ENCODE assay signal across 6 cellular contexts in the genomic region with DNA sequence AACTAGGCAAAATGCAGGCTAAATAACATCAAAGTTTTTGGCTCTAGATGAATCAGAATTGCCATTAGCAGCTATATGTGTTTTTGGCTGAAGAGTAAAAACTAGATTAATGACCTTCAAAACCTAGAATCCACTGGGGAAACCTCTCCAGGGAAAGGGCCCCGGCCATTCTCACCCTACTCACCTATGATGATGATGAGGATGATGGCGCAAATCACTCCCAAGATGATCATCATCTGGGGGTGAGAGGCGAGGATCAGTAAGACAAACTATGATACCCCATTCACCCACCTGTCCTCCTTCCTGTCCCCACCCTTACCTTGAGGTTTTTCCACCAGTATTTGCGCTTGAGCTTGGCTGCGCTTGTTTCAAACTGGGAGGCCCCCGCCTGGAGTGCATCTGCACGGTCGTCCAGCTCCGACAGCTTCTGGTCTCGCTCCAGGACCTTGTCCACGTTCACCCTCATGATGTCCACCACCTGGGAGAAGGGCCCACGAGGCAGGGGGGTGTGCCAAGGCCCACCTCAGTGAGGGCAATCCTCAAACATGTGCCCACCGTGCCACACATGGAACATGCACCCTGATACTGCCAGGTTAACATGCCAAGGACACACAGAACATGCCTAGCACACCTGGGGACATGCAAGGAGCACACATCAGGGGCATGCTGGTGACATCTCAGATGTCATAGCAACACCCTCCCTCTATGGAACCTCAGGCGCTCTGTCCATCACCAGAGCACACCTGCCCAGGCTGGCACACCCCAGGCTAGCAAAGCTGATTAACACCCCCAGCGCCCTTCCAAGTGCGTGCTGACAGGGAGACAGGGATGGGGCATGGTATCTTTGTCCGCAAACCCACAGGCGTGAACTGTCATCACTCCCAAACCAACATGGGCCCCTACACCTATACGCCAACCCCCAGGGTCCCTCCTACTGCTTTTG. TPM values are rescaled to one million over a fixed set of nuclear protein-coding genes. Genes with fewer than 3 reads are reported as not detected.
DNase-seq lines count a peak whose midpoint lies in the region; TF ChIP-seq lines count a peak whose summit lies in the region.

No MANE protein-coding gene starts in this region.

- peaks cover 59% of the 10 kb centered on the region for H3K4me1 Mint-ChIP-seq in CD14-positive monocyte
- peaks cover 59% of the 10 kb centered on the region for H3K4me1 Mint-ChIP-seq in activated T-cell treated with anti-CD3 and anti-CD28 coated beads, Interleukin-2, amount 50 U/mL, for 24 hours (ENCODE audit: low read depth)

- peak overlapping the region in 6 of 7 donors; percentile 77 to 94 (median 88) for H3K27ac Mint-ChIP-seq in CD14-positive monocyte
- peak overlapping the region; percentile 95 for H3K27ac Mint-ChIP-seq in activated T-cell treated with anti-CD3 and anti-CD28 coated beads, Interleukin-2, amount 50 U/mL, for 24 hours

- 49 to 54% methylated on average over 16 to 19 of the region's 19 CpGs for WGBS in lower leg skin, 2 donors

- TF ChIP-seq CTCF in CD14-positive monocyte (IDR thresholded peaks at IDR 0.05) (no peak), lower leg skin (IDR thresholded peaks at IDR 0.05) (no peak), GM13976 (IDR thresholded peaks at IDR 0.05; ENCODE audit: borderline replicate concordance, control extremely low read depth, extremely low read depth, insufficient read depth, missing control alignments) (no peak)

- no peaks in the 10 kb centered on the region for H3K27me3 Mint-ChIP-seq in CD14-positive monocyte (ENCODE audit: low read depth in 3 of 3)
- no peaks in the 10 kb centered on the region for H3K27me3 Mint-ChIP-seq in activated T-cell treated with anti-CD3 and anti-CD28 coated beads, Interleukin-2, amount 50 U/mL, for 24 hours

- no peak for TF ChIP-seq POLR2A in lower leg skin (IDR thresholded peaks at IDR 0.05)

- intact Hi-C loops in CD14-positive monocyte (cut with micrococcal nuclease) (loop anchor here in 1 of 2 donors (5.0 kb wide), 1 partner anchor 34 kb away; no protein-coding TSS in a partner anchor), lower leg skin (cut with DNase I; ENCODE audit: low total_unique reads) (no loop called here)

- no peak for DNase-seq in CD14-positive monocyte (ENCODE audit: low spot score)
- peak; percentile 42 for DNase-seq in activated T-cell treated with anti-CD3 and anti-CD28 coated beads, Interleukin-2, amount 50 U/mL, for 24 hours
- DNase-seq in lower leg skin (ENCODE audit: low spot score in 2 of 2), result peak in 1 of 2 donors; percentile 87
- no peak for DNase-seq in GM13976 (ENCODE audit: low spot score)
- no peak for DNase-seq in SK-N-DZ (ENCODE audit: low spot score)
- no peak for DNase-seq in hypothalamus (lab: John Stamatoyannopoulos, UW)

- H3K4me3 ChIP-seq in lower leg skin (ENCODE audit: low read depth, poor library complexity, severe bottlenecking), result peak overlapping the region; percentile 85

- H3K4me3 Mint-ChIP-seq in CD14-positive monocyte, result peak overlapping the region; percentile 82 to 84
- peak overlapping the region; percentile 87 for H3K4me3 Mint-ChIP-seq in activated T-cell treated with anti-CD3 and anti-CD28 coated beads, Interleukin-2, amount 50 U/mL, for 24 hours

- peaks cover 23 to 30% of the 10 kb centered on the region in 2 donors for H3K36me3 Mint-ChIP-seq in CD14-positive monocyte
- peaks cover 40% of the 10 kb centered on the region for H3K36me3 Mint-ChIP-seq in activated T-cell treated with anti-CD3 and anti-CD28 coated beads, Interleukin-2, amount 50 U/mL, for 24 hours (ENCODE audit: low read depth)

- H3K9me3 Mint-ChIP-seq in CD14-positive monocyte, result no peaks in the 10 kb centered on the region
- no peaks in the 10 kb centered on the region for H3K9me3 Mint-ChIP-seq in activated T-cell treated with anti-CD3 and anti-CD28 coated beads, Interleukin-2, amount 50 U/mL, for 24 hours

- in situ Hi-C loops in GM13976 (cut with MboI; ENCODE audit: low sequenced_read_pairs, unreplicated experiment), result no loop called here

RNA-seq across cellular contexts. Expression of a gene that starts 1.2 kb away (rescaled TPM):
- 10 to 100 TPM; 10.2 to 14.5 TPM for polyA plus RNA-seq in CD14-positive monocyte
- total RNA-seq in lower leg skin, result 10 to 100 TPM; 43.5 to 58.9 (median 49.3) TPM
- 20.2 and 21.1 TPM in 2 replicates for polyA plus RNA-seq in SK-N-DZ (2014; cell fraction: cytosol; rRNA removed)
- polyA plus RNA-seq in SK-N-DZ (2014; cell fraction: nucleus; rRNA removed), result 33.0 and 65.8 TPM in 2 replicates

RNA-seq across cellular contexts. Expression of a gene that starts 9.4 kb away (rescaled TPM):
- polyA plus RNA-seq in CD14-positive monocyte, result 1 to 10 TPM; 5.6 to 9.6 TPM
- 100 to 1,000 TPM; 197 to 545 (median 266) TPM for total RNA-seq in lower leg skin
- 8.1 and 24.4 TPM in 2 replicates for polyA plus RNA-seq in SK-N-DZ (2014; cell fraction: cytosol; rRNA removed)
- polyA plus RNA-seq in SK-N-DZ (2014; cell fraction: nucleus; rRNA removed), result 10.2 and 34.8 TPM in 2 replicates

RNA-seq across cellular contexts. Expression of a gene that starts 14.6 kb away (rescaled TPM):
- polyA plus RNA-seq in CD14-positive monocyte, result 10 to 100 TPM; 31.4 to 37.4 TPM
- total RNA-seq in lower leg skin, result 10 to 100 TPM; 15.9 to 21.0 (median 17.6) TPM
- polyA plus RNA-seq in SK-N-DZ (2014; cell fraction: cytosol; rRNA removed), result 32.7 and 35.3 TPM in 2 replicates
- polyA plus RNA-seq in SK-N-DZ (2014; cell fraction: nucleus; rRNA removed), result 42.2 and 44.9 TPM in 2 replicates

RNA-seq across cellular contexts. Expression of a gene that starts 28.4 kb away (rescaled TPM):
- 10 to 100 TPM; 13.9 to 14.1 TPM for polyA plus RNA-seq in CD14-positive monocyte
- total RNA-seq in lower leg skin, result 10 to 100 TPM; 22.0 to 26.6 (median 25.0) TPM
- 7.7 and 9.6 TPM in 2 replicates for polyA plus RNA-seq in SK-N-DZ (2014; cell fraction: cytosol; rRNA removed)
- polyA plus RNA-seq in SK-N-DZ (2014; cell fraction: nucleus; rRNA removed), result 3.0 and 7.0 TPM in 2 replicates

RNA-seq across cellular contexts. Expression of a gene that starts 37.7 kb away (rescaled TPM):
- not detected for polyA plus RNA-seq in CD14-positive monocyte
- not detected for total RNA-seq in lower leg skin
- 2.8 and 5.1 TPM in 2 replicates for polyA plus RNA-seq in SK-N-DZ (2014; cell fraction: cytosol; rRNA removed)
- 3.8 and 5.2 TPM in 2 replicates for polyA plus RNA-seq in SK-N-DZ (2014; cell fraction: nucleus; rRNA removed)
